ENCODE assay signal across 8 cellular contexts in the genomic region with DNA sequence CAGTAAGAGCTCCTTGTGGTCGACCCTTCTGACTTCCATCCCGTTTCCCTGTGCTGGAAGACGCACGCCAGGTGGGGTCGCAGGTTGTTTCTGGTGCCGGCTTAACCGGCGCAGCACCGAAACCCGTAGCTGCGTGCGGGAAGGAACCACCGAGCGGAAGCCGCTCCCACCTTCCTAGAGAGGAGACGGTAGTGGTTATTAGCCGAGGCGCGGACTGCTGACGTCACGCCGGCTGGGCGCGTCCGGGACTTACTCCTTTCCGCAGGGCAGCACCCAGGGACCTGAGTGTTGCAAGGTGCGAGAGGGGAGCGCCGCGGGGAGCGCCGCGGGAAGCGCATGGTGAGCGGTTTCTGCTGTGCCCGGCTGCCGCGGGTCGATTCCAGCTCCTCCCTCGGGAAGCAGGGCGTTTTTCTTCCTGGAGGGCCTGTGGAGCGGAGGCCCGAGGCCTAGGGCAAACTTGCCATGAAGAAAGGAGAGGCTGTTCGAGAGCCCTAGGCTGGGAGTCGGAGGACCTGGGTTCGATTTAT. TPM values are rescaled to one million over a fixed set of nuclear protein-coding genes. Genes with fewer than 3 reads are reported as not detected.
A peak's percentile ranks its signal among the peaks of the same experiment; 100 is the strongest.
DNase-seq lines count a peak whose midpoint lies in the region; ATAC-seq and TF ChIP-seq lines count a peak whose summit lies in the region.

A gene (plus strand): TSS at position 252 of the 527 bp plus-strand sequence. CDS start 4,787 bp downstream, outside the sequence.

- peak within 1 kb of the TSS; percentile 45 for H3K4me2 ChIP-seq in Karpas-422 (ENCODE audit: low read depth, low read length, poor library complexity, severe bottlenecking)

- H3K36me3 ChIP-seq in Karpas-422 (ENCODE audit: insufficient read depth, low read length) (peaks cover 8% of the 10 kb centered on the region), left ventricle myocardium inferior (peaks cover 52% of the 10 kb centered on the region), tibial nerve (peaks cover 0 to 55% (median 16%) of the 10 kb centered on the region in 3 donors)

- peak within 1 kb of the TSS; percentile 60; the same call in 1 of the 2 replicates for H2AFZ ChIP-seq in Karpas-422 (ENCODE audit: low read length)

- H3K27ac ChIP-seq in Karpas-422 (ENCODE audit: low read length) (no peak within 1 kb of the TSS), left ventricle myocardium inferior (replicated peaks) (peak within 1 kb of the TSS; percentile 68), tibial nerve (peak within 1 kb of the TSS in 1 of 4 donors; percentile 75)

- intact Hi-C loops in left ventricle myocardium inferior (cut with micrococcal nuclease) (no loop called here), posterior cingulate gyrus (cut with DNase I) (loop anchor here (1.0 kb wide), 2 partner anchors 17 to 33 kb away; a partner anchor contains a TSS)

- H4K20me1 ChIP-seq in Karpas-422 (ENCODE audit: insufficient read depth, low read depth, low read length) = no peaks in the 10 kb centered on the region

- 0 to 1% methylated on average over 35 to 46 of the region's 46 CpGs for WGBS in tibial nerve, 2 donors

- DNase-seq in CD1c-positive myeloid dendritic cell (ENCODE audit: extremely low spot score) (peak; percentile 92), Karpas-422 (peak; percentile 82), SW480 (ENCODE audit: low spot score) (peak; percentile 82), amniotic epithelial cell (ENCODE audit: low read depth) (peak; percentile 95), left ventricle myocardium inferior (peak; percentile 96), posterior cingulate gyrus (peak; percentile 76 to 98 (median 92)), tibial nerve (ENCODE audit: low spot score in 2 of 2) (peak; percentile 80 to 91)

- TF ChIP-seq CTCF in left ventricle myocardium inferior (IDR thresholded peaks at IDR 0.05; ENCODE audit: borderline replicate concordance) (no peak), tibial nerve (IDR thresholded peaks at IDR 0.05) (no peak)

- no peaks in the 10 kb centered on the region for H3K79me2 ChIP-seq in Karpas-422 (ENCODE audit: low read length)

- H3K27me3 ChIP-seq in Karpas-422 (ENCODE audit: low read length) = no peaks in the 10 kb centered on the region
- H3K27me3 ChIP-seq in left ventricle myocardium inferior (ENCODE audit: low read depth) = no peaks in the 10 kb centered on the region
- H3K27me3 ChIP-seq in tibial nerve = no peaks in the 10 kb centered on the region

- peak in 1 of 2 donors; percentile 19 for TF ChIP-seq POLR2A in tibial nerve (IDR thresholded peaks at IDR 0.05)

- H3K4me3 ChIP-seq in Karpas-422 (ENCODE audit: low read length) (peak within 1 kb of the TSS; percentile 67), left ventricle myocardium inferior (peak within 1 kb of the TSS; percentile 81), tibial nerve (peak within 1 kb of the TSS; percentile 47 to 86 (median 66))

- peak; percentile 77 for ATAC-seq in GM19468 (IDR thresholded peaks at IDR 0.05; ENCODE audit: extremely low read depth, unreplicated experiment)

- peak in 1 of 2 donors; percentile 83 for TF ChIP-seq EP300 in tibial nerve (IDR thresholded peaks at IDR 0.05)

- H3K9me2 ChIP-seq in Karpas-422 (replicated peaks; ENCODE audit: insufficient read depth, low read length) = no peaks in the 10 kb centered on the region

- H3K4me1 ChIP-seq in Karpas-422 (ENCODE audit: low read length) (no peaks in the 10 kb centered on the region), left ventricle myocardium inferior (peaks cover 17% of the 10 kb centered on the region), tibial nerve (peaks cover 0 to 18% (median 0%) of the 10 kb centered on the region in 4 donors)

- H3K9me3 ChIP-seq in Karpas-422 (ENCODE audit: low read length) = peaks cover 54% of the 10 kb centered on the region
- peaks cover 93% of the 10 kb centered on the region for H3K9me3 ChIP-seq in left ventricle myocardium inferior (replicated peaks)
- H3K9me3 ChIP-seq in tibial nerve = peaks cover 0 to 75% (median 38%) of the 10 kb centered on the region in 4 donors

- peak within 1 kb of the TSS; percentile 56 for H3K9ac ChIP-seq in Karpas-422 (ENCODE audit: low read length)

RNA-seq across cellular contexts. Expression of the gene that starts here (rescaled TPM):
- total RNA-seq in Karpas-422 (2014; rRNA removed; shearing (Covaris generic); ENCODE audit: low replicate concordance) = 2.3 and 8.8 TPM in 2 replicates
- total RNA-seq in left ventricle myocardium inferior = 5.3 TPM
- 1 to 10 TPM; 4.2 to 8.3 (median 6.5) TPM for total RNA-seq in tibial nerve
